ENCODE assay signal across 38 cellular contexts in the genomic region with DNA sequence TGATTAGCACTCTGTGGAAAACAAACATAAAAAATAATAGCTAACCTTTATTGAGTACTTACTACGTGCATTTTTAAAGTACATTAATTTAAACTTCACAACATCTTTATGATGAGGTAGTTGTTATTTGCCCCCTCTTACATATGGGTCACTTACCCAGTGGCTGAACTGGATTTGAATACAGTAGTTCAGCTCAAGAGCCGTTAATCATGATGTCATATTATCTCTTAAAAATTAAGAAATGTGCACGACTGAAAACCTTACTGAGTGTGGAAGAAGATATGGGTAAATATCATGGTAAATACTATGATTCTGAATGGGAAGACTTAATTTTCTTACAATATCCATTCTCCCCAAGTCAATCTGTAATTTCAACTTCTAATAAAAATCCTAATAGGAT. TPM values are rescaled to one million over a fixed set of nuclear protein-coding genes. Genes with fewer than 3 reads are reported as not detected.
"Had no signal": no experiment of that assay in that cellular context is flagged by ENCODE, and none has a peak within 500 bp of the region (broad histone marks: within the 10 kb centered on the region; RNA-seq: fewer than 3 reads in every experiment).

No MANE protein-coding gene starts in this region.

- H3K4me3 ChIP-seq: adrenal gland, body of pancreas, cardiac muscle cell had no signal

- ATAC-seq: activated CD8-positive, alpha-beta T cell treated with anti-CD3 and anti-CD28 coated beads for 36 hours; activated naive CD4-positive, alpha-beta T cell treated with anti-CD3 and anti-CD28 coated beads, Interleukin-2, amount 50 U/mL, for 72 hours; activated T-cell treated with anti-CD3 and anti-CD28 coated beads, Interleukin-2, amount 50 U/mL, for 4 hours; activated T-cell treated with anti-CD3 and anti-CD28 coated beads, Interleukin-2, amount 50 U/mL, for 72 hours; activated T-helper 17 cell treated with anti-CD3 and anti-CD28 coated beads, Interleukin-2, amount 50 U/mL, for 72 hours; body of pancreas had no signal

- H3K4me1 ChIP-seq: body of pancreas had no signal

- H3K27me3 ChIP-seq: adrenal gland, body of pancreas, brain microvascular endothelial cell, cardiac muscle cell had no signal

- DNase-seq: activated B cell treated with CpG ODN at 0.5 μM for 24 hours; activated CD4-positive, alpha-beta memory T cell treated with anti-CD3 and anti-CD28 coated beads for 36 hours; activated CD4-positive, alpha-beta T cell treated with anti-CD3 and anti-CD28 coated beads for 4 hours; activated CD4-positive, alpha-beta T cell treated with anti-CD3 and anti-CD28 coated beads, Interleukin-2, amount 10 ng/mL, durations not matched to agents 24 days and 14 days; activated CD4-positive, alpha-beta T cell treated with anti-CD3 and anti-CD28 coated beads, Interleukin-2, amount 50 U/mL, for 1 hour; activated CD4-positive, alpha-beta T cell treated with anti-CD3 and anti-CD28 coated beads, Interleukin-2, amount 50 U/mL, for 4 hours; activated CD4-positive, CD25-positive, alpha-beta regulatory T cell treated with anti-CD3 and anti-CD28 coated beads, Interleukin-2, amount 50 U/mL, for 72 hours; activated CD8-positive, alpha-beta memory T cell treated with anti-CD3 and anti-CD28 coated beads, Interleukin-2, amount 50 U/mL, for 4 hours; activated CD8-positive, alpha-beta T cell treated with anti-CD3 and anti-CD28 coated beads for 36 hours; activated effector memory CD4-positive, alpha-beta T cell treated with anti-CD3 and anti-CD28 coated beads, Interleukin-2, amount 50 U/mL, for 16 hours; activated gamma-delta T cell treated with Interleukin-2 at 50 U/mL for 16 hours; activated naive CD4-positive, alpha-beta T cell; activated naive CD4-positive, alpha-beta T cell treated with anti-CD3 and anti-CD28 coated beads for 36 hours; activated naive CD4-positive, alpha-beta T cell treated with anti-CD3 and anti-CD28 coated beads, Interleukin-2, amount 50 U/mL, for 16 hours; activated naive CD8-positive, alpha-beta T cell treated with anti-CD3 and anti-CD28 coated beads for 36 hours; activated T-cell treated with anti-CD3 and anti-CD28 coated beads for 4 hours; activated T-cell treated with anti-CD3 and anti-CD28 coated beads, Interleukin-2, amount 50 U/mL, for 1 hour; activated T-cell treated with anti-CD3 and anti-CD28 coated beads, Interleukin-2, amount 50 U/mL, for 4 hours; activated T-cell treated with anti-CD3 and anti-CD28 coated beads, Interleukin-2, amount 50 U/mL, for 72 hours; adrenal gland; amniotic stem cell; aorta; body of pancreas; brain microvascular endothelial cell; caudate nucleus; cerebellar nuclear complex; T-helper 2 cell; T-helper 9 cell had no signal

- H3K27ac ChIP-seq: adrenal gland, body of pancreas, brain microvascular endothelial cell, cardiac muscle cell, VCaP had no signal

- FAIRE-seq: astrocyte, bronchial epithelial cell, TTC549 had no signal

- H3K9me3 ChIP-seq: adrenal gland, body of pancreas had no signal

RNA-seq across cellular contexts. Expression of a gene that starts 55.7 kb away (rescaled TPM):
- total RNA-seq: activated B cell treated with CpG ODN at 0.5 μM for 24 hours; activated CD4-positive, alpha-beta memory T cell treated with anti-CD3 and anti-CD28 coated beads for 36 hours; activated CD4-positive, alpha-beta T cell treated with anti-CD3 and anti-CD28 coated beads, Interleukin-2, amount 10 ng/mL, durations not matched to agents 24 days and 14 days; activated CD8-positive, alpha-beta memory T cell treated with anti-CD3 and anti-CD28 coated beads for 36 hours; activated T-helper 1 cell treated with anti-CD3 and anti-CD28 coated beads, Interleukin-12 subunit alpha, Interleukin-12 subunit beta, Interleukin-2, Interleukin-4 antibody, amounts not matched to agents 30 ng/mL and 10 ng/mL and 1 ng/mL, durations not matched to agents 14 hours and 24 hours and 36 hours; adrenal gland; aorta; astrocyte; body of pancreas; cardiac muscle cell; chondrocyte had no signal
- polyA plus RNA-seq: adrenal gland, aorta had no signal
